Comparison of ENCODE assay signal across 14 cellular contexts in genomic region chr14:101525646-101526527, GRCh38. TPM values are rescaled to one million over a fixed set of nuclear protein-coding genes. Genes with fewer than 3 reads are reported as not detected.
DNase-seq lines count a peak whose midpoint lies in the region; ATAC-seq and TF ChIP-seq lines count a peak whose summit lies in the region.
"Had no signal": no experiment of that assay in that cellular context is flagged by ENCODE, and none has a peak within 500 bp of the region (broad histone marks: within the 10 kb centered on the region; RNA-seq: fewer than 3 reads in every experiment).

No MANE protein-coding gene starts in this region.

- H3K9me3 ChIP-seq in A673 (ENCODE audit: low read depth, low read length, poor library complexity, severe bottlenecking) (no peaks in the 10 kb centered on the region), BLaER1 (no peaks in the 10 kb centered on the region; the same call in 1 of the 2 replicates), gastroesophageal sphincter (no peaks in the 10 kb centered on the region)

- no peak for TF ChIP-seq EP300 in gastroesophageal sphincter (IDR thresholded peaks at IDR 0.05)

- H4K20me1 ChIP-seq in BLaER1: no peaks in the 10 kb centered on the region

- WGBS in gastroesophageal sphincter (ENCODE audit: low coverage in 1 of 2), 2 donors: 50% methylated on average over 8 of the region's 41 CpGs; no CpG with 5 or more reads in 1 of the 2 donors

- H3K4me3 ChIP-seq in A673 (ENCODE audit: low read depth, low read length, poor library complexity, severe bottlenecking) (no peak overlapping the region), BLaER1 (peak overlapping the region; percentile 34), gastroesophageal sphincter (no peak overlapping the region)

- TF ChIP-seq CTCF in A673 (conservative IDR thresholded peaks at IDR 0.05; ENCODE audit: low read depth, low read length) (no peak), gastroesophageal sphincter (IDR thresholded peaks at IDR 0.05) (no peak)

- peak; percentile 6 for DNase-seq in A673 (ENCODE audit: low spot score)
- peak; percentile 4 to 94 (median 86) for DNase-seq in NCI-H1417 (lab: John Stamatoyannopoulos, UW)
- DNase-seq in iPS-NIHi7 (ENCODE audit: extremely low spot score): peak; percentile 34
- no peak for DNase-seq in NCI-H524 treated with DMSO at 0.1 percent for 48 hours (lab: John Stamatoyannopoulos, UW)
- DNase-seq in stimulated activated CD4-positive, alpha-beta T cell treated with anti-CD3 and anti-CD28 coated beads, Interleukin-2, amount 100 ng/mL, for 24 hours: no peak
- DNase-seq: DMS 273 treated with DMSO at 0.1 percent for 48 hours, HCEC 1CT, Karpas-422, NCI-H187, NCI-H2171, NCI-H524, SW 1271 had no signal

- H3K9ac ChIP-seq in BLaER1: peak overlapping the region; percentile 23; the same call in 1 of the 2 replicates

- H3K27me3 ChIP-seq in A673 (replicated peaks; ENCODE audit: insufficient read depth, low read depth, low read length, poor library complexity) (no peaks in the 10 kb centered on the region), BLaER1 (no peaks in the 10 kb centered on the region), gastroesophageal sphincter (peaks cover 10% of the 10 kb centered on the region)

- CTCF ChIA-PET in A673 (lab: Charles Lee): no interaction called here

- H3K27ac ChIP-seq in A673 (ENCODE audit: low read depth, low read length, poor library complexity, severe bottlenecking): no peak overlapping the region
- H3K27ac ChIP-seq in BLaER1: peak overlapping the region; percentile 38
- no peak overlapping the region for H3K27ac ChIP-seq in gastroesophageal sphincter

- no TSS peak for BruUV-seq in A673 (replicated peaks; lab: Mats Ljungman, UMichigan)

- POLR2A ChIA-PET in A673 (lab: Charles Lee; ENCODE audit: low non-redundant PET): no interaction called here

- TF ChIP-seq POLR2A in gastroesophageal sphincter (IDR thresholded peaks at IDR 0.05): no peak

- ATAC-seq in gastroesophageal sphincter: no peak

- intact Hi-C loops in A673 (cut with micrococcal nuclease; ENCODE audit: unreplicated experiment): no loop called here

- H3K4me1 ChIP-seq in A673 (ENCODE audit: insufficient read depth, low read length, poor library complexity, severe bottlenecking) (peaks cover 12% of the 10 kb centered on the region), BLaER1 (peaks cover 92% of the 10 kb centered on the region), gastroesophageal sphincter (peaks cover 0 to 6% (median 0%) of the 10 kb centered on the region in 3 donors)

- peak overlapping the region; percentile 90 for H3K4me2 ChIP-seq in BLaER1

- H3K36me3 ChIP-seq in A673 (ENCODE audit: insufficient read depth, low read length, poor library complexity, severe bottlenecking) (no peaks in the 10 kb centered on the region), BLaER1 (no peaks in the 10 kb centered on the region), gastroesophageal sphincter (no peaks in the 10 kb centered on the region)

RNA-seq across cellular contexts. Expression of gene DIO3, which starts 35.4 kb away (rescaled TPM):
- total RNA-seq in A673 (2021): not detected in 2 replicates
- total RNA-seq in gastroesophageal sphincter: 1 to 10 TPM in 2 of 4 donors, under 1 TPM in 2; 0.52 to 2.6 (median 1.2) TPM

Comparison
In these comparisons a context has a peak if more than half of its experiments do, and no peak if none do; other contexts are left out.
1. DNase-seq: peak in A673 (single experiment), NCI-H1417 (3 of 3) and iPS-NIHi7 (single experiment); none in NCI-H524 treated with DMSO at 0.1 percent for 48 hours (single experiment) and stimulated activated CD4-positive, alpha-beta T cell treated with anti-CD3 and anti-CD28 coated beads, Interleukin-2, amount 100 ng/mL, for 24 hours (0 of 2).